1 cellular context compared by ENCODE assay signal in the genomic region with DNA sequence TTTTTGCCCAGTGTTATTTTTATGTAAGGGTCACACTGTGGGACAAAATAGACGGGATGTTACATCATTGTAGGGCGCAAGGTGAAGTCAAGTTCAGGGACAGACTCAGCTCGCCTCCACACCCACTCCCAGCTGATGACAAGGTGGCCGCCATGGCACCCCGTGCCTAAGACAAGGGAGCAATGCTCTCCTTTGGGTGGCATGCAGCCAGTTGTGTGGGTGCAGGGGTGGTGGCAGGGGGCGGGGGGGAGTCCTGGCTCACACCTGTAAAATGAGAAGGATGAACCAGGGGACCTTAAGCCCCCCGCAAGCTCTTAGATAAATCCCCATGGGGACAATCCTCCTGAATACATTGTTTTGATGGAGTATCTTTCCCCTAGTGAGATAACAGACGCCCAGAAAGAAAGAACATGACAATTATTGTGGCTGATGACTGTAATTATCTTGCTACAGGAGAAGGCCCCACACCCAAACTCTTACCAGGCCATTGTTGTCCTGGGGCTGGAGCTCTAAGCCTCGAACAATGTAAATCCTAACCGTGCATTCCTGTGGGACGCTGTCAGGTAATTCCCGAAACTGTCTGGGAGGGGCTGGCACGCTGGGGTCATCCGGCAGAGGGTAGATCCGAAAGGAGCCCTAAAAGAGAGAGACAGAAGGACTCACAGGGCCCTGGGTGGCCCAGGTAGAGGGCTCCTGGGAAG.
A peak's percentile ranks its signal among the peaks of the same experiment; 100 is the strongest.
TF ChIP-seq lines count a peak whose summit lies in the region.

No MANE protein-coding gene starts in this region.

TF ChIP-seq in K562, 482 proteins besides CTCF, POLR2A, EP300 and RAD21:
- TF ChIP-seq, protein P1, sequence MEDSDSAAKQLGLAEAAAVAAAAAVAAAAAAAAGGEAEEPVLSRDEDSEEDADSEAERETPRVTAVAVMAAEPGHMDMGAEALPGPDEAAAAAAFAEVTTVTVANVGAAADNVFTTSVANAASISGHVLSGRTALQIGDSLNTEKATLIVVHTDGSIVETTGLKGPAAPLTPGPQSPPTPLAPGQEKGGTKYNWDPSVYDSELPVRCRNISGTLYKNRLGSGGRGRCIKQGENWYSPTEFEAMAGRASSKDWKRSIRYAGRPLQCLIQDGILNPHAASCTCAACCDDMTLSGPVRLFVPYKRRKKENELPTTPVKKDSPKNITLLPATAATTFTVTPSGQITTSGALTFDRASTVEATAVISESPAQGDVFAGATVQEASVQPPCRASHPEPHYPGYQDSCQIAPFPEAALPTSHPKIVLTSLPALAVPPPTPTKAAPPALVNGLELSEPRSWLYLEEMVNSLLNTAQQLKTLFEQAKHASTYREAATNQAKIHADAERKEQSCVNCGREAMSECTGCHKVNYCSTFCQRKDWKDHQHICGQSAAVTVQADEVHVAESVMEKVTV (CRISPR knock-in tag; IDR thresholded peaks at IDR 0.05): no peak
- TF ChIP-seq, protein P2, sequence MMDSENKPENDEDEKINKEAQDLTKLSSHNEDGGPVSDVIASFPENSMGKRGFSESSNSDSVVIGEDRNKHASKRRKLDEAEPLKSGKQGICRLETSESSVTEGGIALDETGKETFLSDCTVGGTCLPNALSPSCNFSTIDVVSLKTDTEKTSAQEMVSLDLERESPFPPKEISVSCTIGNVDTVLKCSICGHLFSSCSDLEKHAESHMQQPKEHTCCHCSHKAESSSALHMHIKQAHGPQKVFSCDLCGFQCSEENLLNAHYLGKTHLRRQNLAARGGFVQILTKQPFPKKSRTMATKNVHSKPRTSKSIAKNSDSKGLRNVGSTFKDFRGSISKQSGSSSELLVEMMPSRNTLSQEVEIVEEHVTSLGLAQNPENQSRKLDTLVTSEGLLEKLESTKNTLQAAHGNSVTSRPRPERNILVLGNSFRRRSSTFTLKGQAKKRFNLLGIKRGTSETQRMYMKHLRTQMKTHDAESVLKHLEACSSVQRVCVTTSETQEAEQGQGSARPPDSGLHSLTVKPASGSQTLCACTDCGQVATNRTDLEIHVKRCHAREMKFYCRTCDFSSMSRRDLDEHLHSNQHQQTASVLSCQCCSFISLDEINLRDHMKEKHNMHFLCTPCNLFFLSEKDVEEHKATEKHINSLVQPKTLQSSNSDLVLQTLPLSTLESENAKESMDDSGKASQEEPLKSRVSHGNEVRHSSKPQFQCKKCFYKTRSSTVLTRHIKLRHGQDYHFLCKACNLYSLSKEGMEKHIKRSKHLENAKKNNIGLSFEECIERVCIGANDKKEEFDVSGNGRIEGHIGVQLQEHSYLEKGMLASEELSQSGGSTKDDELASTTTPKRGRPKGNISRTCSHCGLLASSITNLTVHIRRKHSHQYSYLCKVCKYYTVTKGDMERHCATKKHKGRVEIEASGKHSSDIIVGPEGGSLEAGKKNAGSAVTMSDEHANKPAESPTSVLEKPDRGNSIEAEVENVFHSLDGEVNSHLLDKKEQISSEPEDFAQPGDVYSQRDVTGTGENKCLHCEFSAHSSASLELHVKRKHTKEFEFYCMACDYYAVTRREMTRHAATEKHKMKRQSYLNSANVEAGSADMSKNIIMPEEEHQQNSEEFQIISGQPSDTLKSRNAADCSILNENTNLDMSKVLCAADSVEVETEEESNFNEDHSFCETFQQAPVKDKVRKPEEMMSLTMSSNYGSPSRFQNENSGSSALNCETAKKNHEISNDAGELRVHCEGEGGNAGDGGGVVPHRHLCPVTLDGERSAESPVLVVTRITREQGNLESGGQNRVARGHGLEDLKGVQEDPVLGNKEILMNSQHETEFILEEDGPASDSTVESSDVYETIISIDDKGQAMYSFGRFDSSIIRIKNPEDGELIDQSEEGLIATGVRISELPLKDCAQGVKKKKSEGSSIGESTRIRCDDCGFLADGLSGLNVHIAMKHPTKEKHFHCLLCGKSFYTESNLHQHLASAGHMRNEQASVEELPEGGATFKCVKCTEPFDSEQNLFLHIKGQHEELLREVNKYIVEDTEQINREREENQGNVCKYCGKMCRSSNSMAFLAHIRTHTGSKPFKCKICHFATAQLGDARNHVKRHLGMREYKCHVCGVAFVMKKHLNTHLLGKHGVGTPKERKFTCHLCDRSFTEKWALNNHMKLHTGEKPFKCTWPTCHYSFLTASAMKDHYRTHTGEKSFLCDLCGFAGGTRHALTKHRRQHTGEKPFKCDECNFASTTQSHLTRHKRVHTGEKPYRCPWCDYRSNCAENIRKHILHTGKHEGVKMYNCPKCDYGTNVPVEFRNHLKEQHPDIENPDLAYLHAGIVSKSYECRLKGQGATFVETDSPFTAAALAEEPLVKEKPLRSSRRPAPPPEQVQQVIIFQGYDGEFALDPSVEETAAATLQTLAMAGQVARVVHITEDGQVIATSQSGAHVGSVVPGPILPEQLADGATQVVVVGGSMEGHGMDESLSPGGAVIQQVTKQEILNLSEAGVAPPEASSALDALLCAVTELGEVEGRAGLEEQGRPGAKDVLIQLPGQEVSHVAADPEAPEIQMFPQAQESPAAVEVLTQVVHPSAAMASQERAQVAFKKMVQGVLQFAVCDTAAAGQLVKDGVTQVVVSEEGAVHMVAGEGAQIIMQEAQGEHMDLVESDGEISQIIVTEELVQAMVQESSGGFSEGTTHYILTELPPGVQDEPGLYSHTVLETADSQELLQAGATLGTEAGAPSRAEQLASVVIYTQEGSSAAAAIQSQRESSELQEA (IDR thresholded peaks at IDR 0.05; ENCODE audit: low read depth): peak; percentile 74; the same call in 1 of the 2 replicates
- no peak for TF ChIP-seq POLR2G (IDR thresholded peaks at IDR 0.05; ENCODE audit: low read depth, low read length)
